25 cellular contexts compared by ENCODE assay signal in genomic region chr2:159379181-159379580, GRCh38.
DNase-seq lines count a peak whose midpoint lies in the region; ATAC-seq and TF ChIP-seq lines count a peak whose summit lies in the region.
"Had no signal": no experiment of that assay in that cellular context is flagged by ENCODE, and none has a peak within 500 bp of the region (broad histone marks: within the 10 kb centered on the region; RNA-seq: fewer than 3 reads in every experiment).

No MANE protein-coding gene starts in this region.

- no peaks in the 10 kb centered on the region for H3K27me3 ChIP-seq in adrenal gland
- H3K27me3 ChIP-seq: MG63, SJSA1 had no signal

- WGBS in adrenal gland, 4 donors: 0 to 47% (median 23%) methylated on average over 1 of the region's 1 CpG

- H3K36me3 ChIP-seq in adrenal gland (replicated peaks in 1 of 2): peaks cover 0 to 4% of the 10 kb centered on the region in 2 donors
- H3K36me3 ChIP-seq: MG63 had no signal

- peaks cover 12% of the 10 kb centered on the region for H3K36me3 Mint-ChIP-seq in stimulated activated effector memory CD8-positive, alpha-beta T cell treated with anti-CD3 and anti-CD28 coated beads, Interleukin-12 subunit alpha, Interleukin-12 subunit beta, amount 100 ng/mL, for 72 hours

- no peak for TF ChIP-seq POLR2A in adrenal gland (IDR thresholded peaks at IDR 0.05)

- H3K9me3 ChIP-seq in adrenal gland (replicated peaks in 1 of 3): no peaks in the 10 kb centered on the region
- H3K9me3 ChIP-seq: MG63, SJSA1 had no signal

- intact Hi-C loops in adrenal gland (cut with DNase I): no loop called here

- no peaks in the 10 kb centered on the region for H3K9me3 Mint-ChIP-seq in stimulated activated effector memory CD8-positive, alpha-beta T cell treated with anti-CD3 and anti-CD28 coated beads, Interleukin-12 subunit alpha, Interleukin-12 subunit beta, amount 100 ng/mL, for 72 hours
- H3K9me3 Mint-ChIP-seq: CD4-positive, alpha-beta memory T cell; GM23338; H9 had no signal

- no peak for DNase-seq in stimulated activated effector memory CD8-positive, alpha-beta T cell treated with anti-CD3 and anti-CD28 coated beads, Interleukin-12 subunit alpha, Interleukin-12 subunit beta, amount 100 ng/mL, for 72 hours (ENCODE audit: low spot score in 2 of 2)
- DNase-seq in NCI-H1436 (lab: John Stamatoyannopoulos, UW) (no peak), DMS114 treated with DMSO at 0.1 percent for 48 hours (lab: John Stamatoyannopoulos, UW; ENCODE audit: unreplicated experiment) (no peak), adrenal gland (no peak)
- DNase-seq: C1 segment of cervical spinal cord; CD4-positive, alpha-beta memory T cell; COR-L47; DMS79 treated with DMSO at 0.1 percent for 48 hours; GF-D8; H9; IMR-90; KG1; MG63; NCI-H1105 treated with DMSO at 0.1 percent for 48 hours; NCI-H2029; NCI-H446 treated with DMSO at 0.1 percent for 48 hours; NCI-H526; PC-9; Right ventricle myocardium superior; RPMI8226 had no signal

- no peak overlapping the region for H3K4me3 ChIP-seq in adrenal gland
- H3K4me3 ChIP-seq: GM23338, MG63, PC-9, SJSA1 had no signal

- ATAC-seq in GM18511 (IDR thresholded peaks at IDR 0.05; ENCODE audit: unreplicated experiment) (peak; percentile 42), HG02588 (IDR thresholded peaks at IDR 0.05; ENCODE audit: unreplicated experiment) (peak; percentile 55), HG03378 (IDR thresholded peaks at IDR 0.05; ENCODE audit: unreplicated experiment) (peak; percentile 46)
- ATAC-seq in stimulated activated effector memory CD8-positive, alpha-beta T cell treated with anti-CD3 and anti-CD28 coated beads, Interleukin-12 subunit alpha, Interleukin-12 subunit beta, amount 100 ng/mL, for 72 hours: peak; percentile 49
- ATAC-seq: GM23338 had no signal

- no peak overlapping the region for H3K27ac ChIP-seq in adrenal gland
- H3K27ac ChIP-seq: PC-9, SJSA1 had no signal

- no peaks in the 10 kb centered on the region for H3K4me1 Mint-ChIP-seq in stimulated activated effector memory CD8-positive, alpha-beta T cell treated with anti-CD3 and anti-CD28 coated beads, Interleukin-12 subunit alpha, Interleukin-12 subunit beta, amount 100 ng/mL, for 72 hours
- H3K4me1 Mint-ChIP-seq: GM23338, H9 had no signal

- H3K27ac Mint-ChIP-seq in stimulated activated effector memory CD8-positive, alpha-beta T cell treated with anti-CD3 and anti-CD28 coated beads, Interleukin-12 subunit alpha, Interleukin-12 subunit beta, amount 100 ng/mL, for 72 hours: no peak overlapping the region
- H3K27ac Mint-ChIP-seq: CD4-positive, alpha-beta memory T cell; GM23338; H9 had no signal

- no peak for TF ChIP-seq CTCF in adrenal gland (IDR thresholded peaks at IDR 0.05)

- H3K4me3 Mint-ChIP-seq in stimulated activated effector memory CD8-positive, alpha-beta T cell treated with anti-CD3 and anti-CD28 coated beads, Interleukin-12 subunit alpha, Interleukin-12 subunit beta, amount 100 ng/mL, for 72 hours: no peak overlapping the region
- H3K4me3 Mint-ChIP-seq: CD4-positive, alpha-beta memory T cell; GM23338; H9 had no signal

- H3K4me1 ChIP-seq in adrenal gland (replicated peaks in 1 of 2): no peaks in the 10 kb centered on the region
- H3K4me1 ChIP-seq: SJSA1 had no signal
